Comparison of ENCODE assay signal across 14 cellular contexts in the genomic region with DNA sequence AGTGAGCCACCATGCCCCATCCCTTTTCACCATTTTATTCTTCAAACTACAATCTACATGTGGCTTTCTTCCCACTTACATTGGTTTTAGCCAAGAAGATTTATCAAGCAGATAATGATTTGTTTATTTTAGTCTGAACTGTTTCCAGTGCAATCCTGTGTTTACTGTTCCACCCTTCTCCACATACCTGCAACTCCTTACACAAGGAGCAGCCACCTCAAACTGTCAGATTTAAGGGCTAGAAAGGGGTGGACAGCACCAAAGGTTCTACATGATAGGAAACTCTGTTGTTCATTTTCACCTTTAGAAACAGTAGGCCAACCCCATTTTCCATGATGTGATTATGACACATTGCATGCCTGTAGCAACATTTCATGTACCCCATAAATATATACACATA. TPM values are rescaled to one million over a fixed set of nuclear protein-coding genes. Genes with fewer than 3 reads are reported as not detected.
DNase-seq lines count a peak whose midpoint lies in the region; ATAC-seq and TF ChIP-seq lines count a peak whose summit lies in the region.
"Had no signal": no experiment of that assay in that cellular context is flagged by ENCODE, and none has a peak within 500 bp of the region (broad histone marks: within the 10 kb centered on the region; RNA-seq: fewer than 3 reads in every experiment).

No MANE protein-coding gene starts in this region.

- H2AFZ ChIP-seq in OCI-LY7 (ENCODE audit: low read length): no peak overlapping the region

- H3K4me3 Mint-ChIP-seq in activated CD8-positive, alpha-beta memory T cell treated with anti-CD3 and anti-CD28 coated beads, Interleukin-2, amount 10 ng/mL, durations not matched to agents 7 days and 5 days: peak overlapping the region; percentile 32
- H3K4me3 Mint-ChIP-seq in chondrocyte (ENCODE audit: unreplicated experiment) (peak overlapping the region; percentile 99), osteocyte (ENCODE audit: unreplicated experiment) (peak overlapping the region; percentile 99)

- POLR2A ChIA-PET in OCI-LY7 (lab: Charles Lee): interaction anchor here (0.7 to 1.1 kb wide), 3 partner anchors 13 to 278 kb away, joined by 4 to 5 read pairs (median 5); no protein-coding TSS in a partner anchor

- H3K36me3 ChIP-seq in OCI-LY7 (ENCODE audit: insufficient read depth, low read length): peaks cover 24% of the 10 kb centered on the region

- peaks cover 5% of the 10 kb centered on the region; the same call in 1 of the 2 replicates for H4K20me1 ChIP-seq in OCI-LY7 (ENCODE audit: insufficient read depth, low read length)

- H3K4me1 ChIP-seq in OCI-LY7 (ENCODE audit: insufficient read depth, low read length, poor library complexity, severe bottlenecking): peaks cover 47% of the 10 kb centered on the region

- no peaks in the 10 kb centered on the region for H3K9me3 Mint-ChIP-seq in activated CD8-positive, alpha-beta memory T cell treated with anti-CD3 and anti-CD28 coated beads, Interleukin-2, amount 10 ng/mL, durations not matched to agents 7 days and 5 days (ENCODE audit: low read depth)
- H3K9me3 Mint-ChIP-seq in chondrocyte (ENCODE audit: low read depth) (no peaks in the 10 kb centered on the region), osteocyte (ENCODE audit: unreplicated experiment) (no peaks in the 10 kb centered on the region)

- CTCF ChIA-PET in activated CD8-positive, alpha-beta memory T cell treated with anti-CD3 and anti-CD28 coated beads, Interleukin-2, amount 10 ng/mL, durations not matched to agents 7 days and 5 days (lab: Charles Lee): interaction anchor here (0.7 to 2.3 kb wide), 2 partner anchors 15 to 502 kb away, joined by 4 to 8 read pairs; a partner anchor contains a TSS
- CTCF ChIA-PET in OCI-LY7 (lab: Charles Lee; ENCODE audit: unreplicated experiment): no interaction called here

- H3K9me2 ChIP-seq in OCI-LY7 (ENCODE audit: insufficient read depth, low read length): no peaks in the 10 kb centered on the region

- peaks cover 41% of the 10 kb centered on the region for H3K4me1 Mint-ChIP-seq in activated CD8-positive, alpha-beta memory T cell treated with anti-CD3 and anti-CD28 coated beads, Interleukin-2, amount 10 ng/mL, durations not matched to agents 7 days and 5 days
- peaks cover 32% of the 10 kb centered on the region for H3K4me1 Mint-ChIP-seq in chondrocyte (ENCODE audit: low read depth)
- H3K4me1 Mint-ChIP-seq in osteocyte (ENCODE audit: unreplicated experiment): peaks cover 27% of the 10 kb centered on the region

- TF ChIP-seq CTCF in OCI-LY7 (conservative IDR thresholded peaks at IDR 0.05; ENCODE audit: low read length) (no peak), chondrocyte (IDR thresholded peaks at IDR 0.05) (no peak), osteocyte (IDR thresholded peaks at IDR 0.05) (no peak), foreskin fibroblast (IDR thresholded peaks at IDR 0.05; ENCODE audit: low read depth, low read length) (no peak)

- no peak for DNase-seq in activated CD8-positive, alpha-beta memory T cell treated with anti-CD3 and anti-CD28 coated beads, Interleukin-2, amount 10 ng/mL, durations not matched to agents 7 days and 5 days
- no peak for DNase-seq in activated CD8-positive, alpha-beta memory T cell treated with anti-CD3 and anti-CD28 coated beads, Interleukin-2, amount 50 U/mL, for 4 hours
- DNase-seq in OCI-LY7 (ENCODE audit: low spot score) (no peak), chondrocyte (ENCODE audit: low spot score) (no peak), osteocyte (ENCODE audit: extremely low spot score, unreplicated experiment) (no peak), foreskin fibroblast (no peak), OCI-M1 (lab: John Stamatoyannopoulos, UW) (no peak)
- DNase-seq: activated CD4-positive, alpha-beta T cell treated with anti-CD3 and anti-CD28 coated beads, Interleukin-2, amount 50 U/mL, for 1 hour; NCI-H1048; NCI-H510A; SIG-M5 had no signal

- no peaks in the 10 kb centered on the region for H3K9me3 ChIP-seq in OCI-LY7 (ENCODE audit: low read length)
- H3K9me3 ChIP-seq: esophagus muscularis mucosa had no signal

- no peaks in the 10 kb centered on the region for H3K27me3 Mint-ChIP-seq in activated CD8-positive, alpha-beta memory T cell treated with anti-CD3 and anti-CD28 coated beads, Interleukin-2, amount 10 ng/mL, durations not matched to agents 7 days and 5 days
- no peaks in the 10 kb centered on the region for H3K27me3 Mint-ChIP-seq in chondrocyte (ENCODE audit: low read depth)
- H3K27me3 Mint-ChIP-seq in osteocyte (ENCODE audit: unreplicated experiment): no peaks in the 10 kb centered on the region

- no peak for ATAC-seq in activated CD8-positive, alpha-beta memory T cell treated with anti-CD3 and anti-CD28 coated beads, Interleukin-2, amount 10 ng/mL, durations not matched to agents 7 days and 5 days
- ATAC-seq in GM21447 (IDR thresholded peaks at IDR 0.05; ENCODE audit: unreplicated experiment): no peak

- H3K27ac Mint-ChIP-seq in activated CD8-positive, alpha-beta memory T cell treated with anti-CD3 and anti-CD28 coated beads, Interleukin-2, amount 10 ng/mL, durations not matched to agents 7 days and 5 days: peak overlapping the region; percentile 54
- H3K27ac Mint-ChIP-seq in chondrocyte (ENCODE audit: unreplicated experiment) (no peak overlapping the region), osteocyte (ENCODE audit: unreplicated experiment) (no peak overlapping the region)

- intact Hi-C loops in OCI-LY7 (cut with micrococcal nuclease; ENCODE audit: unreplicated experiment): no loop called here

- peaks cover 26% of the 10 kb centered on the region for H3K36me3 Mint-ChIP-seq in activated CD8-positive, alpha-beta memory T cell treated with anti-CD3 and anti-CD28 coated beads, Interleukin-2, amount 10 ng/mL, durations not matched to agents 7 days and 5 days
- H3K36me3 Mint-ChIP-seq in chondrocyte (ENCODE audit: low read depth) (peaks cover 10% of the 10 kb centered on the region), osteocyte (ENCODE audit: unreplicated experiment) (peaks cover 12% of the 10 kb centered on the region)

- H3K27ac ChIP-seq in OCI-LY7 (ENCODE audit: low read depth, low read length, poor library complexity, severe bottlenecking): peak overlapping the region; percentile 27
- H3K27ac ChIP-seq: HL-60 had no signal

- peak overlapping the region; percentile 78 for H3K4me3 ChIP-seq in OCI-LY7 (ENCODE audit: low read depth, low read length, poor library complexity, severe bottlenecking)
- no peak overlapping the region for H3K4me3 ChIP-seq in foreskin fibroblast (ENCODE audit: low read depth in 1 of 2, low read length in 2 of 2)

- peak overlapping the region; percentile 85 for H3K4me2 ChIP-seq in OCI-LY7 (ENCODE audit: low read length)

- TSS peak; percentile 46 for BruUV-seq in OCI-LY7 (replicated peaks; lab: Mats Ljungman, UMichigan)

- H3K79me2 ChIP-seq in OCI-LY7 (ENCODE audit: insufficient read depth, low read depth, low read length): peaks cover 54% of the 10 kb centered on the region; the same call in 1 of the 2 replicates

RNA-seq across cellular contexts. Expression of a gene that starts 1.9 kb away (rescaled TPM):
- 10 to 100 TPM; 16.9 to 17.4 TPM for total RNA-seq in activated CD8-positive, alpha-beta memory T cell treated with anti-CD3 and anti-CD28 coated beads, Interleukin-2, amount 10 ng/mL, durations not matched to agents 7 days and 5 days
- total RNA-seq in OCI-LY7 (2014; rRNA removed; shearing (Covaris generic)): 11.1 and 12.1 TPM in 2 replicates
- total RNA-seq in OCI-LY7 (2022) (18.6 and 22.5 TPM in 2 replicates), chondrocyte (11.2 to 13.1 TPM (median 11.3 TPM) in 3 replicates), osteocyte (11.7 and 12.5 TPM in 2 replicates)

RNA-seq across cellular contexts. Expression of a gene that starts 2.4 kb away (rescaled TPM):
- total RNA-seq in activated CD8-positive, alpha-beta memory T cell treated with anti-CD3 and anti-CD28 coated beads, Interleukin-2, amount 10 ng/mL, durations not matched to agents 7 days and 5 days: under 1 TPM in 1 of 2 experiments, not detected in 1; 0.30 TPM
- 0.13 TPM in 1 of 2 replicates, not detected in the other for total RNA-seq in OCI-LY7 (2014; rRNA removed; shearing (Covaris generic))
- 0.68 and 2.1 TPM in 2 replicates for total RNA-seq in OCI-LY7 (2022)
- 1.2 to 5.7 TPM (median 3.9 TPM) in 3 replicates for total RNA-seq in chondrocyte
- 0.35 and 0.50 TPM in 2 replicates for total RNA-seq in osteocyte

RNA-seq across cellular contexts. Expression of a gene that starts 16.0 kb away (rescaled TPM):
- 100 to 1,000 TPM; 889 to 934 TPM for total RNA-seq in activated CD8-positive, alpha-beta memory T cell treated with anti-CD3 and anti-CD28 coated beads, Interleukin-2, amount 10 ng/mL, durations not matched to agents 7 days and 5 days
- 1,550 and 2,299 TPM in 2 replicates for total RNA-seq in OCI-LY7 (2014; rRNA removed; shearing (Covaris generic))
- total RNA-seq in OCI-LY7 (2022) (1,241 and 1,313 TPM in 2 replicates), chondrocyte (738 to 860 TPM (median 747 TPM) in 3 replicates), osteocyte (956 and 1,010 TPM in 2 replicates)

RNA-seq across cellular contexts. Expression of a gene that starts 18.0 kb away (rescaled TPM):
- total RNA-seq in activated CD8-positive, alpha-beta memory T cell treated with anti-CD3 and anti-CD28 coated beads, Interleukin-2, amount 10 ng/mL, durations not matched to agents 7 days and 5 days: 10 to 100 TPM; 34.1 to 41.9 TPM
- total RNA-seq in OCI-LY7 (2014; rRNA removed; shearing (Covaris generic)): 24.0 and 26.9 TPM in 2 replicates
- total RNA-seq in OCI-LY7 (2022) (31.0 and 31.7 TPM in 2 replicates), chondrocyte (39.1 to 44.4 TPM (median 44.0 TPM) in 3 replicates), osteocyte (44.5 and 50.6 TPM in 2 replicates)

RNA-seq across cellular contexts. Expression of a gene that starts 24.3 kb away (rescaled TPM):
- total RNA-seq in activated CD8-positive, alpha-beta memory T cell treated with anti-CD3 and anti-CD28 coated beads, Interleukin-2, amount 10 ng/mL, durations not matched to agents 7 days and 5 days: 100 to 1,000 TPM; 125 to 175 TPM
- 3.8 and 6.3 TPM in 2 replicates for total RNA-seq in OCI-LY7 (2014; rRNA removed; shearing (Covaris generic))
- total RNA-seq in OCI-LY7 (2022): 8.6 and 10.6 TPM in 2 replicates
- total RNA-seq in chondrocyte: 9.0 to 20.9 TPM (median 12.8 TPM) in 3 replicates
- 34.4 and 41.6 TPM in 2 replicates for total RNA-seq in osteocyte

Comparison
In these comparisons a context has a peak if more than half of its experiments do, and no peak if none do; other contexts are left out.
1. H3K4me3 Mint-ChIP-seq: peak in every context shown above with its lines; median percentile 99 in chondrocyte; 99 in osteocyte; 32 in activated CD8-positive, alpha-beta memory T cell treated with anti-CD3 and anti-CD28 coated beads, Interleukin-2, amount 10 ng/mL, durations not matched to agents 7 days and 5 days.